In the genomic region with DNA sequence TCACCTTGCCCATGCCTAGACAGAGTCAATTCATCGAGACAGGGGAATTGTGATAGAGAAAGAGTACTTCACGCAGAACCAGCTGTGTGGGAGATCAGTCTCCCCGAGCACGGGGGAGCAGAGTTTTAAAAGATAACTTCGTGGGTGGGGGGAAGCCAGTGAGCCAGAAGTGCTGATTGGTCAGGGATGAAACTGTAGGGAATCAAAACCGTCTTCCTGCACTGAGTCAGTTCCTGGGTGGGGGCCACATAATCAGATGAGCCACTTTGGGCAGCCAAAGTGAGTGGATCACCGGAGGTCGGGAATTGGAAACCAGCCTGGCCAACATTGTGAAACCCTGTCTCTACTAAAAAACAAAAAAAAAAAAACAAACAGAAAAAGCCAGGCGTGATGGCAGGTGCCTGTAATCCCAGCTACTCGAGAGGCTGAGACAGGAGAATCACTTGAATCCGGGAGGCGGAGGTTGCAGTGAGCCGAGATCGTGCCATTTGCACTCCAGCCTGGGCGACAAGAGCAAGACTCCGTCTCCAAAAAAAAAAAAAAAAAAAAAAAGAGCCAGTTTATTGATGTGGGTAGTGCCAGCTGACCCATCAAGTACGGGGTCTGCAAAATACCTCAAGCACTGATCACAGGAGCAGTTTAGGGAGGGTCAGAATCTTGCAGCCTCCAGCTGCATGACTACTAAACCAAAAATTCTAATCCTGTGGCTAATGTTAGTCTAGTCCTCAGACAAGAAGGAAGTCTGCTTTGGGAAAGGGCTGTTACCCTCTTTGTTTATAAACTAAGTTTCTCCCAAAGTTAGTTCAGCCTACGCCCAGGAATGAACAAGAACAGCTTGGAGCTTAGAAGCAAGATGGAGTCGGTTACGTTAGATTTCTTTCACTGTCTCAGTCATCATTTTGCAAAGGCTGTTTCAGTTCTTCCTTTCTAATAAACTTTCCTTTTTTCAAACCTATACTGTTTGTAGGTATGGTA, we compare ENCODE assay signal across 1 cellular context.
TF ChIP-seq lines count a peak whose summit lies in the region.

No MANE protein-coding gene starts in this region.

TF ChIP-seq in GM23338, 12 proteins besides CTCF, POLR2A, EP300 and RAD21 (continued from another document):
- TF ChIP-seq, protein P1, sequence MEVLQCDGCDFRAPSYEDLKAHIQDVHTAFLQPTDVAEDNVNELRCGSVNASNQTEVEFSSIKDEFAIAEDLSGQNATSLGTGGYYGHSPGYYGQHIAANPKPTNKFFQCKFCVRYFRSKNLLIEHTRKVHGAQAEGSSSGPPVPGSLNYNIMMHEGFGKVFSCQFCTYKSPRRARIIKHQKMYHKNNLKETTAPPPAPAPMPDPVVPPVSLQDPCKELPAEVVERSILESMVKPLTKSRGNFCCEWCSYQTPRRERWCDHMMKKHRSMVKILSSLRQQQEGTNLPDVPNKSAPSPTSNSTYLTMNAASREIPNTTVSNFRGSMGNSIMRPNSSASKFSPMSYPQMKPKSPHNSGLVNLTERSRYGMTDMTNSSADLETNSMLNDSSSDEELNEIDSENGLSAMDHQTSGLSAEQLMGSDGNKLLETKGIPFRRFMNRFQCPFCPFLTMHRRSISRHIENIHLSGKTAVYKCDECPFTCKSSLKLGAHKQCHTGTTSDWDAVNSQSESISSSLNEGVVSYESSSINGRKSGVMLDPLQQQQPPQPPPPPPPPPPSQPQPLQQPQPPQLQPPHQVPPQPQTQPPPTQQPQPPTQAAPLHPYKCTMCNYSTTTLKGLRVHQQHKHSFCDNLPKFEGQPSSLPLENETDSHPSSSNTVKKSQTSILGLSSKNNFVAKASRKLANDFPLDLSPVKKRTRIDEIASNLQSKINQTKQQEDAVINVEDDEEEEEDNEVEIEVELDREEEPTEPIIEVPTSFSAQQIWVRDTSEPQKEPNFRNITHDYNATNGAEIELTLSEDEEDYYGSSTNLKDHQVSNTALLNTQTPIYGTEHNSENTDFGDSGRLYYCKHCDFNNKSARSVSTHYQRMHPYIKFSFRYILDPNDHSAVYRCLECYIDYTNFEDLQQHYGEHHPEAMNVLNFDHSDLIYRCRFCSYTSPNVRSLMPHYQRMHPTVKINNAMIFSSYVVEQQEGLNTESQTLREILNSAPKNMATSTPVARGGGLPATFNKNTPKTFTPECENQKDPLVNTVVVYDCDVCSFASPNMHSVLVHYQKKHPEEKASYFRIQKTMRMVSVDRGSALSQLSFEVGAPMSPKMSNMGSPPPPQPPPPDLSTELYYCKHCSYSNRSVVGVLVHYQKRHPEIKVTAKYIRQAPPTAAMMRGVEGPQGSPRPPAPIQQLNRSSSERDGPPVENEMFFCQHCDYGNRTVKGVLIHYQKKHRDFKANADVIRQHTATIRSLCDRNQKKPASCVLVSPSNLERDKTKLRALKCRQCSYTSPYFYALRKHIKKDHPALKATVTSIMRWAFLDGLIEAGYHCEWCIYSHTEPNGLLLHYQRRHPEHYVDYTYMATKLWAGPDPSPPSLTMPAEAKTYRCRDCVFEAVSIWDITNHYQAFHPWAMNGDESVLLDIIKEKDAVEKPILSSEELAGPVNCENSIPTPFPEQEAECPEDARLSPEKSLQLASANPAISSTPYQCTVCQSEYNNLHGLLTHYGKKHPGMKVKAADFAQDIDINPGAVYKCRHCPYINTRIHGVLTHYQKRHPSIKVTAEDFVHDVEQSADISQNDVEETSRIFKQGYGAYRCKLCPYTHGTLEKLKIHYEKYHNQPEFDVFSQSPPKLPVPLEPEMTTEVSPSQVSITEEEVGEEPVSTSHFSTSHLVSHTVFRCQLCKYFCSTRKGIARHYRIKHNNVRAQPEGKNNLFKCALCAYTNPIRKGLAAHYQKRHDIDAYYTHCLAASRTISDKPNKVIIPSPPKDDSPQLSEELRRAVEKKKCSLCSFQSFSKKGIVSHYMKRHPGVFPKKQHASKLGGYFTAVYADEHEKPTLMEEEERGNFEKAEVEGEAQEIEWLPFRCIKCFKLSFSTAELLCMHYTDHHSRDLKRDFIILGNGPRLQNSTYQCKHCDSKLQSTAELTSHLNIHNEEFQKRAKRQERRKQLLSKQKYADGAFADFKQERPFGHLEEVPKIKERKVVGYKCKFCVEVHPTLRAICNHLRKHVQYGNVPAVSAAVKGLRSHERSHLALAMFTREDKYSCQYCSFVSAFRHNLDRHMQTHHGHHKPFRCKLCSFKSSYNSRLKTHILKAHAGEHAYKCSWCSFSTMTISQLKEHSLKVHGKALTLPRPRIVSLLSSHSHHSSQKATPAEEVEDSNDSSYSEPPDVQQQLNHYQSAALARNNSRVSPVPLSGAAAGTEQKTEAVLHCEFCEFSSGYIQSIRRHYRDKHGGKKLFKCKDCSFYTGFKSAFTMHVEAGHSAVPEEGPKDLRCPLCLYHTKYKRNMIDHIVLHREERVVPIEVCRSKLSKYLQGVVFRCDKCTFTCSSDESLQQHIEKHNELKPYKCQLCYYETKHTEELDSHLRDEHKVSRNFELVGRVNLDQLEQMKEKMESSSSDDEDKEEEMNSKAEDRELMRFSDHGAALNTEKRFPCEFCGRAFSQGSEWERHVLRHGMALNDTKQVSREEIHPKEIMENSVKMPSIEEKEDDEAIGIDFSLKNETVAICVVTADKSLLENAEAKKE (CRISPR knock-in tag; IDR thresholded peaks at IDR 0.05), result no peak
- TF ChIP-seq, protein P2, sequence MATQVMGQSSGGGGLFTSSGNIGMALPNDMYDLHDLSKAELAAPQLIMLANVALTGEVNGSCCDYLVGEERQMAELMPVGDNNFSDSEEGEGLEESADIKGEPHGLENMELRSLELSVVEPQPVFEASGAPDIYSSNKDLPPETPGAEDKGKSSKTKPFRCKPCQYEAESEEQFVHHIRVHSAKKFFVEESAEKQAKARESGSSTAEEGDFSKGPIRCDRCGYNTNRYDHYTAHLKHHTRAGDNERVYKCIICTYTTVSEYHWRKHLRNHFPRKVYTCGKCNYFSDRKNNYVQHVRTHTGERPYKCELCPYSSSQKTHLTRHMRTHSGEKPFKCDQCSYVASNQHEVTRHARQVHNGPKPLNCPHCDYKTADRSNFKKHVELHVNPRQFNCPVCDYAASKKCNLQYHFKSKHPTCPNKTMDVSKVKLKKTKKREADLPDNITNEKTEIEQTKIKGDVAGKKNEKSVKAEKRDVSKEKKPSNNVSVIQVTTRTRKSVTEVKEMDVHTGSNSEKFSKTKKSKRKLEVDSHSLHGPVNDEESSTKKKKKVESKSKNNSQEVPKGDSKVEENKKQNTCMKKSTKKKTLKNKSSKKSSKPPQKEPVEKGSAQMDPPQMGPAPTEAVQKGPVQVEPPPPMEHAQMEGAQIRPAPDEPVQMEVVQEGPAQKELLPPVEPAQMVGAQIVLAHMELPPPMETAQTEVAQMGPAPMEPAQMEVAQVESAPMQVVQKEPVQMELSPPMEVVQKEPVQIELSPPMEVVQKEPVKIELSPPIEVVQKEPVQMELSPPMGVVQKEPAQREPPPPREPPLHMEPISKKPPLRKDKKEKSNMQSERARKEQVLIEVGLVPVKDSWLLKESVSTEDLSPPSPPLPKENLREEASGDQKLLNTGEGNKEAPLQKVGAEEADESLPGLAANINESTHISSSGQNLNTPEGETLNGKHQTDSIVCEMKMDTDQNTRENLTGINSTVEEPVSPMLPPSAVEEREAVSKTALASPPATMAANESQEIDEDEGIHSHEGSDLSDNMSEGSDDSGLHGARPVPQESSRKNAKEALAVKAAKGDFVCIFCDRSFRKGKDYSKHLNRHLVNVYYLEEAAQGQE (IDR thresholded peaks at IDR 0.05; ENCODE audit: unreplicated experiment), result no peak
- TF ChIP-seq CREB1 (CRISPR knock-in tag; IDR thresholded peaks at IDR 0.05; ENCODE audit: low read depth) (no peak), JUNB (IDR thresholded peaks at IDR 0.05; ENCODE audit: unreplicated experiment) (no peak)
TF ChIP-seq in GM23338: peak in this region for 0.
